17 cellular contexts compared by ENCODE assay signal in genomic region chr4:120198411-120198810, GRCh38.
"Had no signal": no experiment of that assay in that cellular context is flagged by ENCODE, and none has a peak within 500 bp of the region (broad histone marks: within the 10 kb centered on the region; RNA-seq: fewer than 3 reads in every experiment).

No MANE protein-coding gene starts in this region.

- H3K4me3 ChIP-seq: coronary artery, heart left ventricle, testis, tibial nerve, upper lobe of right lung had no signal

- H3K36me3 ChIP-seq: heart left ventricle, neutrophil, tibial nerve, upper lobe of right lung had no signal

- H3K27me3 ChIP-seq: heart left ventricle, neutrophil, testis, tibial nerve, upper lobe of right lung had no signal

- DNase-seq: effector CD4-positive, alpha-beta T cell; endodermal cell; heart left ventricle; hippocampal formation; left colon; naive thymus-derived CD4-positive, alpha-beta T cell; nephron progenitor cell; right cardiac atrium; small intestine; stimulated activated CD4-positive, alpha-beta T cell treated with anti-CD3 and anti-CD28 coated beads, Interleukin-12 subunit alpha, Interleukin-12 subunit beta, amount 100 ng/mL, for 4 hours; stimulated activated CD4-positive, alpha-beta T cell treated with anti-CD3 and anti-CD28 coated beads, Interleukin-2, amount 100 ng/mL, for 48 hours; testis; upper lobe of right lung had no signal

- ATAC-seq: esophagus mucosa; heart left ventricle; left colon; naive thymus-derived CD4-positive, alpha-beta T cell; right cardiac atrium; upper lobe of right lung had no signal

- H3K4me1 ChIP-seq: heart left ventricle, testis, tibial nerve, upper lobe of right lung had no signal

- H3K27ac ChIP-seq: coronary artery, heart left ventricle, neutrophil, testis, tibial nerve, upper lobe of right lung had no signal

- H3K9me3 ChIP-seq: heart left ventricle, neutrophil, testis, upper lobe of right lung had no signal
